Comparison of ENCODE assay signal across 8 cellular contexts in genomic region chr15:43105778-43106485, GRCh38. TPM values are rescaled to one million over a fixed set of nuclear protein-coding genes. Genes with fewer than 3 reads are reported as not detected.
A peak's percentile ranks its signal among the peaks of the same experiment; 100 is the strongest.
DNase-seq lines count a peak whose midpoint lies in the region; ATAC-seq and TF ChIP-seq lines count a peak whose summit lies in the region.

UBR1 (minus strand) TSS chr15:43106038; CDS start chr15:43106022, 16 bp downstream.

- H3K27me3 ChIP-seq in BE2C: no peaks in the 10 kb centered on the region

- no peaks in the 10 kb centered on the region for H3K4me1 ChIP-seq in BE2C

- peak within 1 kb of the TSS; percentile 98 for H3K4me3 ChIP-seq in BE2C (ENCODE audit: low read depth, low read length)

- intact Hi-C loops in left colon (cut with DNase I, micrococcal nuclease): no loop called here

- peaks cover 11% of the 10 kb centered on the region for H3K36me3 ChIP-seq in BE2C

- no peaks in the 10 kb centered on the region for H3K9me3 ChIP-seq in BE2C

- no peak for TF ChIP-seq CTCF in BE2C (IDR thresholded peaks at IDR 0.05; ENCODE audit: low read depth, low read length)

- ATAC-seq in GM19324 (IDR thresholded peaks at IDR 0.05; ENCODE audit: low FRiP score, unreplicated experiment) (peak; percentile 95), HG03520 (IDR thresholded peaks at IDR 0.05; ENCODE audit: unreplicated experiment) (peak; percentile 85), left colon (peak; percentile 97)

- DNase-seq in BE2C (peak; percentile 94), NCI-H748 (lab: John Stamatoyannopoulos, UW; ENCODE audit: unreplicated experiment) (peak; percentile 90), dedifferentiated amniotic fluid mesenchymal stem cell (ENCODE audit: extremely low spot score) (peak; percentile 93), left colon (peak; percentile 91 to 92)
- peak; percentile 83 for DNase-seq in activated CD4-positive, alpha-beta T cell treated with anti-CD3 and anti-CD28 coated beads, Interleukin-2, amount 50 U/mL, for 1 hour
- DNase-seq in stimulated activated CD4-positive, alpha-beta T cell treated with anti-CD3 and anti-CD28 coated beads, Interleukin-1b, Interleukin-23, amount 100 ng/mL, for 48 hours: peak; percentile 91

RNA-seq across cellular contexts. Expression of gene UBR1, which starts in this region (rescaled TPM):
- polyA plus RNA-seq in BE2C (2012; ENCODE audit: insufficient read depth, insufficient read length, low read depth): 12.3 TPM
- 10 to 100 TPM; 23.9 to 30.9 TPM for total RNA-seq in left colon

Comparison
In these comparisons a context has a peak if more than half of its experiments do, and no peak if none do; other contexts are left out.
1. Peak in every context shown above with its lines: DNase-seq, ATAC-seq and H3K4me3 ChIP-seq.